8 cellular contexts compared by ENCODE assay signal in genomic region chr15:65868546-65869126, GRCh38. TPM values are rescaled to one million over a fixed set of nuclear protein-coding genes. Genes with fewer than 3 reads are reported as not detected.
DNase-seq lines count a peak whose midpoint lies in the region; ATAC-seq and TF ChIP-seq lines count a peak whose summit lies in the region.

No MANE protein-coding gene starts in this region.

- in situ Hi-C loops in GM13976 (cut with MboI; ENCODE audit: low sequenced_read_pairs, unreplicated experiment) = no loop called here

- intact Hi-C loops in MCF 10A (cut with micrococcal nuclease) = loop anchor here (1.0 to 5.0 kb wide), 2 partner anchors 36 to 257 kb away; partner anchors contain the start of gene INTS14

- H3K4me3 ChIP-seq in AG04450 (ENCODE audit: low read depth, low read length) = peak overlapping the region; percentile 99
- peak overlapping the region in 1 of 2 donors; percentile 99 for H3K4me3 ChIP-seq in muscle layer of colon (ENCODE audit: low read depth in 1 of 2, low read length in 2 of 2)

- H3K27ac Mint-ChIP-seq in MCF 10A (ENCODE audit: low read depth, unreplicated experiment) = peak overlapping the region; percentile 99

- H3K36me3 ChIP-seq in muscle layer of colon (ENCODE audit: insufficient read depth, low read length) = no peaks in the 10 kb centered on the region

- H3K9me3 ChIP-seq in AG04450 (ENCODE audit: control insufficient read depth, insufficient read depth, low read length) (peaks cover 8% of the 10 kb centered on the region), muscle layer of colon (ENCODE audit: low read length) (no peaks in the 10 kb centered on the region)

- H3K27me3 ChIP-seq in AG04450 (ENCODE audit: control insufficient read depth, insufficient read depth, low read length) (no peaks in the 10 kb centered on the region), muscle layer of colon (ENCODE audit: control insufficient read depth in 1 of 2, insufficient read depth in 2 of 2, low read length in 2 of 2) (no peaks in the 10 kb centered on the region)

- no peaks in the 10 kb centered on the region for H3K27me3 Mint-ChIP-seq in MCF 10A (ENCODE audit: insufficient read depth, unreplicated experiment)

- H3K27ac ChIP-seq in AG04450 (ENCODE audit: low read depth, low read length) (no peak overlapping the region), muscle layer of colon (ENCODE audit: low read depth, low read length) (peak overlapping the region; percentile 98)

- CTCF ChIA-PET in AG04450 (lab: Charles Lee) (interaction anchor here (0.8 to 2.4 kb wide), 5 partner anchors 33 to 258 kb away, joined by 3 to 11 read pairs (median 5); partner anchors contain the start of gene INTS14), MCF 10A (lab: Yijun Ruan, JAX) (interaction anchor here (0.5 to 2.0 kb wide), 11 partner anchors 11 to 836 kb away, joined by 3 to 7 read pairs (median 4); no protein-coding TSS in a partner anchor)

- H3K4me1 Mint-ChIP-seq in MCF 10A (ENCODE audit: insufficient read depth, unreplicated experiment) = peaks cover 5% of the 10 kb centered on the region

- TSS peak; percentile 78 for BruUV-seq in MCF 10A (replicated peaks; lab: Mats Ljungman, UMichigan)

- H3K9ac ChIP-seq in muscle layer of colon (ENCODE audit: low read length) = peak overlapping the region; percentile 92

- DNase-seq in AG04450 (ENCODE audit: low read depth, low spot score) (no peak), MCF 10A (ENCODE audit: unreplicated experiment) (no peak), middle frontal gyrus (ENCODE audit: extremely low spot score, low spot score) (no peak), NCI-H187 treated with DMSO at 0.1 percent for 48 hours (lab: John Stamatoyannopoulos, UW) (no peak), GM13976 (ENCODE audit: low spot score) (no peak), GDM1 (lab: John Stamatoyannopoulos, UW) (no peak)

- H3K4me1 ChIP-seq in muscle layer of colon (ENCODE audit: insufficient read depth, low read length) = peaks cover 6% of the 10 kb centered on the region

- peak; percentile 3 for ATAC-seq in HG03097 (IDR thresholded peaks at IDR 0.05; ENCODE audit: low FRiP score, unreplicated experiment)

- peaks cover 17% of the 10 kb centered on the region for H3K36me3 Mint-ChIP-seq in MCF 10A (ENCODE audit: insufficient read depth, unreplicated experiment)

- POLR2A ChIA-PET in AG04450 (lab: Yijun Ruan, JAX) = interaction anchor here (0.6 to 3.7 kb wide), 9 partner anchors 36 to 683 kb away, joined by 3 to 31 read pairs (median 4); partner anchors contain the start of genes CLPX, DENND4A and INTS14
- POLR2A ChIA-PET in MCF 10A (lab: Yijun Ruan, JAX) = interaction anchor here (0.6 to 4.6 kb wide), 32 partner anchors 9 to 635 kb away, joined by 3 to 89 read pairs (median 4); partner anchors contain the start of genes DENND4A, DIS3L and INTS14

- TF ChIP-seq CTCF in AG04450 (IDR thresholded peaks at IDR 0.05; ENCODE audit: low read depth, low read length) (no peak), MCF 10A (IDR thresholded peaks at IDR 0.05; ENCODE audit: unreplicated experiment) (no peak), GM13976 (IDR thresholded peaks at IDR 0.05; ENCODE audit: borderline replicate concordance, control extremely low read depth, extremely low read depth, insufficient read depth, missing control alignments) (no peak)

- H3K4me3 Mint-ChIP-seq in MCF 10A (ENCODE audit: unreplicated experiment) = peak overlapping the region; percentile 99

- no peaks in the 10 kb centered on the region for H3K9me3 Mint-ChIP-seq in MCF 10A (ENCODE audit: unreplicated experiment)

RNA-seq across cellular contexts. Expression of gene RAB11A, which starts 0.7 kb away (rescaled TPM):
- polyA plus RNA-seq in AG04450 (2011; rRNA removed) = 315 and 399 TPM in 2 replicates
- polyA minus RNA-seq in AG04450 (2011; rRNA and poly(A)+ RNA removed) = 74.9 and 130 TPM in 2 replicates
- 139 and 164 TPM in 2 replicates for total RNA-seq in MCF 10A (2022)
